Comparison of ENCODE assay signal across 1 cellular context in the genomic region with DNA sequence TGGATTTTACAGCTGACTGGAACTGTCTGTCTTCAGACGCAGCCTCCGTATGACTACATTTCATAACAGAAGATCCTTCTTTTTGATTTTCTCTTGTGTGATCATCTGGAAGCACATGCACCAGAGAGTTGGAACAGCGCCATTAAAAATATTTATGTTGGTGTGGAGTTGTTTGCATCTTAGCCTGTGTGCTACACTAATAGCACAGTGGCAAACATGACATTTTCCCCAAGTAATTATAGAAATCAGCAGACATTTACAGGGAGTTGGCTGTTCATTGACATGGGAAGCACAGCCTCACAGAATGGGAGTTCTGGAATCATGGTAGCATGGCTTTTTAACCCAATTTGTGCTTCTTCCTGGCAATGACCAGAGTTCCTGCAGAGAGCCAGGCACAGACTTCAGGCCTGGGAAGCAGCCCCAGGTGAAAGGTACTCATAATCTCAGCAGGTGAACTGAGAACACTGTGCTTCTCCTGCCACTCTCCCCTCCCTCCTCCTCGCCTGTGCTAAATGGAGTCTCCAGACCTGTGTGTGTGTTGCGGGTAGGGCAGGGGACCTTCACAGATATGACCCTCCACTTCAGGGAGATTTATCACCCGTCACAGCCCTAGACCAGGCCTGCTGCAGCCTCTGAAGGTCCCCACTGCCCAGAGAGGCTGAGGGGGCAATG.
TF ChIP-seq lines count a peak whose summit lies in the region.

No MANE protein-coding gene starts in this region.

TF ChIP-seq in SK-N-SH, 30 proteins besides CTCF, POLR2A, EP300 and RAD21 (continued from another document):
- TF ChIP-seq, protein P1, sequence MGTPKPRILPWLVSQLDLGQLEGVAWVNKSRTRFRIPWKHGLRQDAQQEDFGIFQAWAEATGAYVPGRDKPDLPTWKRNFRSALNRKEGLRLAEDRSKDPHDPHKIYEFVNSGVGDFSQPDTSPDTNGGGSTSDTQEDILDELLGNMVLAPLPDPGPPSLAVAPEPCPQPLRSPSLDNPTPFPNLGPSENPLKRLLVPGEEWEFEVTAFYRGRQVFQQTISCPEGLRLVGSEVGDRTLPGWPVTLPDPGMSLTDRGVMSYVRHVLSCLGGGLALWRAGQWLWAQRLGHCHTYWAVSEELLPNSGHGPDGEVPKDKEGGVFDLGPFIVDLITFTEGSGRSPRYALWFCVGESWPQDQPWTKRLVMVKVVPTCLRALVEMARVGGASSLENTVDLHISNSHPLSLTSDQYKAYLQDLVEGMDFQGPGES (IDR thresholded peaks at IDR 0.05; ENCODE audit: low read depth, low read length), result no peak
- no peak for TF ChIP-seq FOXM1 (IDR thresholded peaks at IDR 0.05; ENCODE audit: low read depth)
- TF ChIP-seq, protein P2, sequence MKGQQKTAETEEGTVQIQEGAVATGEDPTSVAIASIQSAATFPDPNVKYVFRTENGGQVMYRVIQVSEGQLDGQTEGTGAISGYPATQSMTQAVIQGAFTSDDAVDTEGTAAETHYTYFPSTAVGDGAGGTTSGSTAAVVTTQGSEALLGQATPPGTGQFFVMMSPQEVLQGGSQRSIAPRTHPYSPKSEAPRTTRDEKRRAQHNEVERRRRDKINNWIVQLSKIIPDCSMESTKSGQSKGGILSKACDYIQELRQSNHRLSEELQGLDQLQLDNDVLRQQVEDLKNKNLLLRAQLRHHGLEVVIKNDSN (IDR thresholded peaks at IDR 0.05; ENCODE audit: borderline replicate concordance, low read depth), result no peak
- TF ChIP-seq TCF12 (IDR thresholded peaks at IDR 0.05), result no peak
- no peak for TF ChIP-seq GATA2 (CRISPR knock-in tag; IDR thresholded peaks at IDR 0.05)
- TF ChIP-seq, protein P3, sequence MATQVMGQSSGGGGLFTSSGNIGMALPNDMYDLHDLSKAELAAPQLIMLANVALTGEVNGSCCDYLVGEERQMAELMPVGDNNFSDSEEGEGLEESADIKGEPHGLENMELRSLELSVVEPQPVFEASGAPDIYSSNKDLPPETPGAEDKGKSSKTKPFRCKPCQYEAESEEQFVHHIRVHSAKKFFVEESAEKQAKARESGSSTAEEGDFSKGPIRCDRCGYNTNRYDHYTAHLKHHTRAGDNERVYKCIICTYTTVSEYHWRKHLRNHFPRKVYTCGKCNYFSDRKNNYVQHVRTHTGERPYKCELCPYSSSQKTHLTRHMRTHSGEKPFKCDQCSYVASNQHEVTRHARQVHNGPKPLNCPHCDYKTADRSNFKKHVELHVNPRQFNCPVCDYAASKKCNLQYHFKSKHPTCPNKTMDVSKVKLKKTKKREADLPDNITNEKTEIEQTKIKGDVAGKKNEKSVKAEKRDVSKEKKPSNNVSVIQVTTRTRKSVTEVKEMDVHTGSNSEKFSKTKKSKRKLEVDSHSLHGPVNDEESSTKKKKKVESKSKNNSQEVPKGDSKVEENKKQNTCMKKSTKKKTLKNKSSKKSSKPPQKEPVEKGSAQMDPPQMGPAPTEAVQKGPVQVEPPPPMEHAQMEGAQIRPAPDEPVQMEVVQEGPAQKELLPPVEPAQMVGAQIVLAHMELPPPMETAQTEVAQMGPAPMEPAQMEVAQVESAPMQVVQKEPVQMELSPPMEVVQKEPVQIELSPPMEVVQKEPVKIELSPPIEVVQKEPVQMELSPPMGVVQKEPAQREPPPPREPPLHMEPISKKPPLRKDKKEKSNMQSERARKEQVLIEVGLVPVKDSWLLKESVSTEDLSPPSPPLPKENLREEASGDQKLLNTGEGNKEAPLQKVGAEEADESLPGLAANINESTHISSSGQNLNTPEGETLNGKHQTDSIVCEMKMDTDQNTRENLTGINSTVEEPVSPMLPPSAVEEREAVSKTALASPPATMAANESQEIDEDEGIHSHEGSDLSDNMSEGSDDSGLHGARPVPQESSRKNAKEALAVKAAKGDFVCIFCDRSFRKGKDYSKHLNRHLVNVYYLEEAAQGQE (IDR thresholded peaks at IDR 0.05; ENCODE audit: low read depth, low read length), result no peak
- no peak for TF ChIP-seq SIN3A (IDR thresholded peaks at IDR 0.05; ENCODE audit: borderline replicate concordance, low read depth, low read length)
